In the genomic region with DNA sequence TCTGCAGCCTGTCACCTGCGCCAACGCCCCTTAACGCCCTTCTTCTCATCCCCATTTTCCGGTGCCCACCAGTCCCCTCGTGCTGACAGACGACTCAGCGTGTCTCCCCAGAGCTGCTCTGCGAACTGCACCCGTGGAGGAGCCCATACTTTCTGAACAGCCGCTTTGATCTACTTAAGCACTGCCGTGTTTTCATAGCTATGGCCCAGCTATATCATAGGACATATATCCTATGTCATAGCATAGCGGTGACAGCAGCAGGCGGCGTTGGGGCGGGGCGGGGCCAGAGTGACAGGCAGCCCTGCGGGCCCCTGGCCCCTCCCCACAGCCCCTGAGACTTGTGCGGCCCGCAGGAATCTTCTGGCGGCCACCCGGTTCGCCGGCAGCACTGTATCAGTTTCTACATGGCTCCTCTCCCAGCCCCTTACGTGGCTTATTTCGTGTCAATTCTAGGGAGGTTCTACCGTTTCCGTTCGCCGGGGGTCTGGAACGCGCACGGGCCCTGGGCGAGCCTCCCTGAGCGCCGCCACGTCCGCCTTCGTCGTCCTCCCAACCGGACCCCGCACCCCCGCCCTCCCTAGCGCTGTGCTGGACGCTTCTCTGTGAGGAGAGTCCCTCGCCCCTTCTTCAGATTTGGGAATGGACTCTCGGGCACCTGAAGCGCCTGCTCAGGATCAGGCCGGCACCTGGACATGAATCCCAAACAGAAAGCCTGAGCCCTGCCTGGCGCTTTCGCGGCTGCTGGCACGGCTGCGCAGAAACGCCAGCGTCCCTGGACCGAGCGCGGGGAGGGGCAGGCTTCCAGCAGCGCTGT, we compare ENCODE assay signal across 8 cellular contexts.
DNase-seq lines count a peak whose midpoint lies in the region; ATAC-seq and TF ChIP-seq lines count a peak whose summit lies in the region.

No MANE protein-coding gene starts in this region.

- H3K4me3 ChIP-seq in AG09309 (ENCODE audit: control insufficient read depth, low read depth, low read length), result peak overlapping the region; percentile 76
- H3K4me3 ChIP-seq in coronary artery, result peak overlapping the region; percentile 82

- H3K27ac ChIP-seq in coronary artery, result peak overlapping the region; percentile 74 to 89

- TF ChIP-seq CTCF in AG09309 (IDR thresholded peaks at IDR 0.05; ENCODE audit: control insufficient read depth, insufficient read depth, low read depth, low read length, missing control alignments) (no peak), coronary artery (IDR thresholded peaks at IDR 0.05) (no peak)

- ATAC-seq in GM18909 (IDR thresholded peaks at IDR 0.05; ENCODE audit: poor library complexity, unreplicated experiment) (peak; percentile 93), HG03108 (IDR thresholded peaks at IDR 0.05; ENCODE audit: unreplicated experiment) (peak; percentile 77)

- DNase-seq in AG09309 (ENCODE audit: low read depth) (no peak), NCI-H345 (lab: John Stamatoyannopoulos, UW) (peak; percentile 79), coronary artery (ENCODE audit: low spot score) (no peak), left kidney (ENCODE audit: low read depth, low spot score) (peak; percentile 90)
- DNase-seq in activated CD4-positive, alpha-beta T cell treated with anti-CD3 and anti-CD28 coated beads for 24 hours (ENCODE audit: low read depth in 2 of 2), result peak; percentile 47 to 63
- DNase-seq in stimulated activated CD4-positive, alpha-beta T cell treated with anti-CD3 and anti-CD28 coated beads, Interleukin-2, amount 100 ng/mL, for 24 hours, result peak; percentile 76 to 84

Comparison
In these comparisons a context has a peak if more than half of its experiments do, and no peak if none do; other contexts are left out.
1. DNase-seq: peak in NCI-H345 (single experiment), activated CD4-positive, alpha-beta T cell treated with anti-CD3 and anti-CD28 coated beads for 24 hours (2 of 2), left kidney (single experiment) and stimulated activated CD4-positive, alpha-beta T cell treated with anti-CD3 and anti-CD28 coated beads, Interleukin-2, amount 100 ng/mL, for 24 hours (2 of 2); none in AG09309 (single experiment) and coronary artery (single experiment).